37 cellular contexts compared by ENCODE assay signal in the genomic region with DNA sequence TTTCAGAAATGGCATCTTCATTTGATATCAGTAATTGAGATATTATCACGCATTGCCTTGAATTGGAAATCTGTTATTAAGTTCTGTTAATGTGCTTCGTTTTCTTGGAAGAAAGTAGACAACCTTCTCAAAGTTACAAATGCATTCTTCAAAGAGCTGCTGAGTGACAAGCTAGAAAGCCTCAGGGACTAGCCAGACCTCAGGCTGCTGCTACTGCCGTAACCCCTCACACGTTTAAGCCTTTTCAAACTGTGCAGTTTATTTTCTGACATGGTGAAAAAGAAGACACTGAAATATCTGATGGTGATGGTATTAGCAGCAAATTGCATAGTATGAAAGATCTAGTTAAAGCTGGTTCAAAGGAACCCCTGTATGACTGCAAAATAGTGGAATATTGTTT.
"Had no signal": no experiment of that assay in that cellular context is flagged by ENCODE, and none has a peak within 500 bp of the region (broad histone marks: within the 10 kb centered on the region; RNA-seq: fewer than 3 reads in every experiment).

No MANE protein-coding gene starts in this region.

- H3K36me3 Mint-ChIP-seq: activated CD8-positive, alpha-beta memory T cell treated with anti-CD3 and anti-CD28 coated beads, Interleukin-2, amount 10 ng/mL, durations not matched to agents 7 days and 5 days; activated naive CD4-positive, alpha-beta T cell treated with anti-CD3 and anti-CD28 coated beads, Interleukin-2, amount 10 ng/mL, durations not matched to agents 7 days and 5 days; activated naive CD8-positive, alpha-beta T cell had no signal

- H3K4me3 ChIP-seq: Peyer's patch had no signal

- ATAC-seq: activated CD8-positive, alpha-beta memory T cell treated with anti-CD3 and anti-CD28 coated beads, Interleukin-2, amount 10 ng/mL, durations not matched to agents 7 days and 5 days; activated naive CD8-positive, alpha-beta T cell treated with anti-CD3 and anti-CD28 coated beads, Interleukin-2, amount 50 U/mL, for 24 hours; PC-3; SK-N-SH treated with all-trans-retinoic acid at 6 μM for 48 hours had no signal

- H3K27me3 Mint-ChIP-seq: activated CD4-positive, alpha-beta memory T cell treated with anti-CD3 and anti-CD28 coated beads, Interleukin-2, amount 10 ng/mL, durations not matched to agents 7 days and 5 days; activated CD8-positive, alpha-beta memory T cell treated with anti-CD3 and anti-CD28 coated beads, Interleukin-2, amount 10 ng/mL, durations not matched to agents 7 days and 5 days; activated naive CD4-positive, alpha-beta T cell treated with anti-CD3 and anti-CD28 coated beads, Interleukin-2, amount 10 ng/mL, durations not matched to agents 7 days and 5 days; activated naive CD8-positive, alpha-beta T cell; activated naive CD8-positive, alpha-beta T cell treated with anti-CD3 and anti-CD28 coated beads, Interleukin-2, amount 50 U/mL, for 24 hours had no signal

- H3K4me1 Mint-ChIP-seq: activated CD4-positive, alpha-beta memory T cell treated with anti-CD3 and anti-CD28 coated beads, Interleukin-2, amount 10 ng/mL, durations not matched to agents 7 days and 5 days; activated CD8-positive, alpha-beta memory T cell treated with anti-CD3 and anti-CD28 coated beads, Interleukin-2, amount 10 ng/mL, durations not matched to agents 7 days and 5 days; activated naive CD4-positive, alpha-beta T cell treated with anti-CD3 and anti-CD28 coated beads, Interleukin-2, amount 10 ng/mL, durations not matched to agents 7 days and 5 days; activated naive CD8-positive, alpha-beta T cell treated with anti-CD3 and anti-CD28 coated beads, Interleukin-2, amount 50 U/mL, for 24 hours had no signal

- H3K9me3 ChIP-seq: Peyer's patch had no signal

- H3K27me3 ChIP-seq: brain microvascular endothelial cell, Peyer's patch had no signal

- H3K4me3 Mint-ChIP-seq: activated CD4-positive, alpha-beta memory T cell treated with anti-CD3 and anti-CD28 coated beads, Interleukin-2, amount 10 ng/mL, durations not matched to agents 7 days and 5 days; activated CD8-positive, alpha-beta memory T cell treated with anti-CD3 and anti-CD28 coated beads, Interleukin-2, amount 10 ng/mL, durations not matched to agents 7 days and 5 days; activated naive CD4-positive, alpha-beta T cell treated with anti-CD3 and anti-CD28 coated beads, Interleukin-2, amount 10 ng/mL, durations not matched to agents 7 days and 5 days; activated naive CD8-positive, alpha-beta T cell; activated naive CD8-positive, alpha-beta T cell treated with anti-CD3 and anti-CD28 coated beads, Interleukin-2, amount 50 U/mL, for 24 hours had no signal

- DNase-seq: activated CD4-positive, alpha-beta memory T cell treated with anti-CD3 and anti-CD28 coated beads, Interleukin-2, amount 10 ng/mL, durations not matched to agents 7 days and 5 days; activated CD4-positive, alpha-beta T cell treated with anti-CD3 and anti-CD28 coated beads for 1 hour; activated CD4-positive, alpha-beta T cell treated with anti-CD3 and anti-CD28 coated beads for 48 hours; activated CD4-positive, CD25-positive, alpha-beta regulatory T cell; activated CD8-positive, alpha-beta memory T cell treated with anti-CD3 and anti-CD28 coated beads for 24 hours; activated CD8-positive, alpha-beta memory T cell treated with anti-CD3 and anti-CD28 coated beads, Interleukin-2, amount 10 ng/mL, durations not matched to agents 7 days and 5 days; activated CD8-positive, alpha-beta memory T cell treated with anti-CD3 and anti-CD28 coated beads, Interleukin-2, amount 50 U/mL, for 48 hours; activated effector memory CD4-positive, alpha-beta T cell treated with Interleukin-2 at 50 U/mL for 16 hours; activated naive CD4-positive, alpha-beta T cell treated with anti-CD3 and anti-CD28 coated beads, Interleukin-2, amount 10 ng/mL, durations not matched to agents 7 days and 5 days; activated naive CD8-positive, alpha-beta T cell treated with anti-CD3 and anti-CD28 coated beads, Interleukin-2, amount 50 U/mL, for 24 hours; activated T-cell treated with anti-CD3 and anti-CD28 coated beads, Interleukin-2, amount 50 U/mL, for 48 hours; anterior cingulate cortex; brain microvascular endothelial cell; Kasumi-1; KG1; MM.1S; MV-4-11; NCI-H1092; NCI-H1436 treated with DMSO at 0.1 percent for 48 hours; NCI-H1694 treated with DMSO at 0.1 percent for 48 hours; NCI-H2029 treated with DMSO at 0.1 percent for 48 hours; NCI-H2107; NCI-H2171; NCI-H510A; NCI-H748 treated with DMSO at 0.1 percent for 48 hours; NK-92 treated with Interleukin-12 subunit alpha and Interleukin-12 subunit beta, amount 100 ng/mL, for 24 hours; PC-3; Peyer's patch; RPMI8226; SIG-M5; SW 1271; T-helper 1 cell; T-helper 2 cell; T-helper 9 cell had no signal

- H3K36me3 ChIP-seq: brain microvascular endothelial cell had no signal

- H3K4me1 ChIP-seq: Peyer's patch had no signal

- H3K27ac ChIP-seq: brain microvascular endothelial cell, Peyer's patch, VCaP had no signal

- H3K27ac Mint-ChIP-seq: activated CD4-positive, alpha-beta memory T cell treated with anti-CD3 and anti-CD28 coated beads, Interleukin-2, amount 10 ng/mL, durations not matched to agents 7 days and 5 days; activated CD8-positive, alpha-beta memory T cell treated with anti-CD3 and anti-CD28 coated beads, Interleukin-2, amount 10 ng/mL, durations not matched to agents 7 days and 5 days; activated naive CD4-positive, alpha-beta T cell treated with anti-CD3 and anti-CD28 coated beads, Interleukin-2, amount 10 ng/mL, durations not matched to agents 7 days and 5 days; activated naive CD8-positive, alpha-beta T cell; activated naive CD8-positive, alpha-beta T cell treated with anti-CD3 and anti-CD28 coated beads, Interleukin-2, amount 50 U/mL, for 24 hours had no signal
